15 cellular contexts compared by ENCODE assay signal in the genomic region with DNA sequence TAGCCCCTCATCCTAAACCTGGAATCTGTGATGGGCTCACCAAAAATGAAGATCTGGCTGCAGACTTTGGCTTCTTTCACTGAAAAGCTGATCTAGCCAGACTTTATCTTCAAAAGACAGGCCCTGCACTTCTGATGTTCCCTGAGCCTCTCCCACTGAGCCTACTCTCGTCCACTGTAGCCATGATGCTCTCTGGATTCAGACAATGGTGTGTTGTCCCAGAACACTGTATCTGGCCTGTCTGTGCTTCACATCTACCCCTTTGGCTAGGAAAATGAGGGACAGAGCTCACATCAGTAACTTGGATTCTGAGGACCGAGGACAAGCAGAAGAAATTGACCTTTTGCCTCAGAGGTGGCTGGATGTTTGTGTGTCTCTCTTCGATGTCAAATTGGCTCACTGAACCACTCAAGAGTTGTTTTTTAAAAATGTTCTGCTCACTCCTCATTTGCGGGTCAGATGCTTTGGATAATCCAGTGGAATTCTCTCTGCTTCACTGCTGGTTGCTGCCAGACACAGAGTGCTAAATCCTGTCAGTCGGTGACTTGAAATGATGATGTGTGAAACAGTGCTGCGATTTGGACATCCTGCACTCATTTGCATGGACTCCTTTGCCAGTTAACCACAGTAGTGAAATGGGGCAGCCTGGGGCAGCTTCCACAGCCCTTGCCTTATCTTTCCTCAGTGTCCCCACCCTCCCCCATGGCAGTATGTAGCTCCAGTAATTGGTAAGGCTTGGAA.
A peak's percentile ranks its signal among the peaks of the same experiment; 100 is the strongest.
DNase-seq lines count a peak whose midpoint lies in the region; ATAC-seq and TF ChIP-seq lines count a peak whose summit lies in the region.
"Had no signal": no experiment of that assay in that cellular context is flagged by ENCODE, and none has a peak within 500 bp of the region (broad histone marks: within the 10 kb centered on the region; RNA-seq: fewer than 3 reads in every experiment).

No MANE protein-coding gene starts in this region.

- H3K79me1 ChIP-seq in mesenchymal stem cell (replicated peaks; ENCODE audit: low read length, poor library complexity, severe bottlenecking): peaks cover 2% of the 10 kb centered on the region

- H3K4me3 Mint-ChIP-seq in brain: peak overlapping the region in 2 of 5 experiments; percentile 30 to 49
- H3K4me3 Mint-ChIP-seq: CD14-positive monocyte, memory B cell had no signal

- H2BK120ac ChIP-seq in mesenchymal stem cell (ENCODE audit: low read depth, low read length): no peak overlapping the region

- H3K4me1 Mint-ChIP-seq in brain: peaks cover 68% of the 10 kb centered on the region

- TF ChIP-seq CTCF in brain (conservative IDR thresholded peaks at IDR 0.05) (no peak), suprapubic skin (IDR thresholded peaks at IDR 0.05) (no peak), GM13977 (IDR thresholded peaks at IDR 0.05; ENCODE audit: extremely low read depth, insufficient read depth, missing control alignments) (no peak)

- in situ Hi-C loops in GM13977 (cut with MboI; ENCODE audit: low pct_unique_long_range_greater_than_20kb, low sequenced_read_pairs, unreplicated experiment): no loop called here

- H3K27me3 Mint-ChIP-seq in brain: no peaks in the 10 kb centered on the region
- H3K27me3 Mint-ChIP-seq: memory B cell had no signal

- H3K4me2 ChIP-seq in mesenchymal stem cell (ENCODE audit: low read length, poor library complexity, severe bottlenecking): no peak overlapping the region

- no peak overlapping the region for H2AK5ac ChIP-seq in mesenchymal stem cell (ENCODE audit: low read length, severe bottlenecking)

- H3K9ac ChIP-seq in mesenchymal stem cell (ENCODE audit: low read length): no peak overlapping the region

- H2BK12ac ChIP-seq in mesenchymal stem cell (ENCODE audit: low read length in 2 of 2): no peak overlapping the region

- no peak overlapping the region for H3K4ac ChIP-seq in mesenchymal stem cell (ENCODE audit: low read depth in 1 of 2, low read length in 2 of 2)

- TF ChIP-seq POLR2A in suprapubic skin (IDR thresholded peaks at IDR 0.05): no peak

- H3K36me3 ChIP-seq in mesenchymal stem cell (ENCODE audit: control insufficient read depth in 1 of 2, insufficient read depth in 2 of 2, low read depth in 1 of 2, low read length in 2 of 2) (no peaks in the 10 kb centered on the region), suprapubic skin (no peaks in the 10 kb centered on the region)
- H3K36me3 ChIP-seq: pancreas had no signal

- no peak overlapping the region for H4K91ac ChIP-seq in mesenchymal stem cell (ENCODE audit: low read length)

- H2BK15ac ChIP-seq in mesenchymal stem cell (ENCODE audit: low read depth, poor library complexity, severe bottlenecking): no peak overlapping the region

- no peak overlapping the region for H3K14ac ChIP-seq in mesenchymal stem cell (ENCODE audit: low read length in 2 of 2)

- H2AFZ ChIP-seq in mesenchymal stem cell (ENCODE audit: low read depth, low read length): no peak overlapping the region

- no peak overlapping the region for H4K8ac ChIP-seq in mesenchymal stem cell (ENCODE audit: low read length)

- peaks cover under 1% of the 10 kb centered on the region for H3K4me1 ChIP-seq in mesenchymal stem cell (ENCODE audit: control insufficient read depth, insufficient read depth, low read depth, low read length)
- peaks cover 33% of the 10 kb centered on the region for H3K4me1 ChIP-seq in suprapubic skin

- H3K27ac Mint-ChIP-seq in brain: peak overlapping the region; percentile 38 to 93 (median 67)
- H3K27ac Mint-ChIP-seq: CD14-positive monocyte, memory B cell had no signal

- 74% methylated on average over 6 of the region's 6 CpGs for WGBS in mesenchymal stem cell
- WGBS in suprapubic skin: 41% methylated on average over 6 of the region's 6 CpGs

- no peak for TF ChIP-seq EP300 in suprapubic skin (IDR thresholded peaks at IDR 0.05)

- H3K27me3 ChIP-seq in mesenchymal stem cell (ENCODE audit: control insufficient read depth in 1 of 2, insufficient read depth in 1 of 2, low read length in 2 of 2): no peaks in the 10 kb centered on the region
- no peaks in the 10 kb centered on the region for H3K27me3 ChIP-seq in suprapubic skin
- H3K27me3 ChIP-seq: pancreas had no signal

- peak overlapping the region; percentile 1 to 6 for H3K18ac ChIP-seq in mesenchymal stem cell (ENCODE audit: low read depth in 1 of 2, low read length in 2 of 2)

- DNase-seq in mesenchymal stem cell (peak; percentile 8), suprapubic skin (ENCODE audit: low spot score in 2 of 2) (no peak), GM13977 (ENCODE audit: low spot score) (no peak), NCI-H2227 (lab: John Stamatoyannopoulos, UW; ENCODE audit: unreplicated experiment) (no peak), occipital lobe (lab: John Stamatoyannopoulos, UW) (no peak), COLO829 (ENCODE audit: low spot score) (no peak)
- DNase-seq: activated effector memory CD4-positive, alpha-beta T cell treated with Interleukin-2 at 50 U/mL for 16 hours; KBM-7; NCI-H1105 treated with DMSO at 0.1 percent for 48 hours; NCI-H510A; pancreas had no signal

- H3K4me3 ChIP-seq in mesenchymal stem cell (ENCODE audit: insufficient read depth in 1 of 2, low read depth in 1 of 2, low read length in 2 of 2) (no peak overlapping the region), suprapubic skin (no peak overlapping the region)
- H3K4me3 ChIP-seq: pancreas had no signal

- H3K27ac ChIP-seq in mesenchymal stem cell (ENCODE audit: low read length, poor library complexity, severe bottlenecking) (no peak overlapping the region), suprapubic skin (peak overlapping the region; percentile 62)
- H3K27ac ChIP-seq: pancreas had no signal

- H3K36me3 Mint-ChIP-seq in brain: peaks cover 7% of the 10 kb centered on the region
- H3K36me3 Mint-ChIP-seq: CD14-positive monocyte had no signal

- peaks cover 0 to 7% (median 0%) of the 10 kb centered on the region in 5 experiments for H3K9me3 Mint-ChIP-seq in brain
- H3K9me3 Mint-ChIP-seq: memory B cell had no signal

- H3K9me3 ChIP-seq in mesenchymal stem cell (ENCODE audit: control insufficient read depth, low read length) (no peaks in the 10 kb centered on the region), suprapubic skin (no peaks in the 10 kb centered on the region)
- H3K9me3 ChIP-seq: pancreas had no signal

- H2BK5ac ChIP-seq in mesenchymal stem cell (ENCODE audit: low read depth, low read length, poor library complexity, severe bottlenecking): no peak overlapping the region

- peak; percentile 44 for ATAC-seq in GM19351 (IDR thresholded peaks at IDR 0.05; ENCODE audit: unreplicated experiment)
- ATAC-seq: pancreas had no signal

- no peak overlapping the region for H3K23ac ChIP-seq in mesenchymal stem cell (ENCODE audit: low read length in 2 of 2)
